In genomic region chr17:17971431-17972125, GRCh38 we compare ENCODE assay signal across 7 cellular contexts. TPM values are rescaled to one million over a fixed set of nuclear protein-coding genes. Genes with fewer than 3 reads are reported as not detected.
DNase-seq lines count a peak whose midpoint lies in the region; TF ChIP-seq lines count a peak whose summit lies in the region.

No MANE protein-coding gene starts in this region.

- H3K4me1 Mint-ChIP-seq in T-helper 1 cell treated with Interleukin-12 subunit alpha and Interleukin-12 subunit beta and Interleukin-4 antibody, amounts not matched to agents 30 μg/mL and 1 μg/mL, for 36 hours (ENCODE audit: low read depth), result peaks cover 30% of the 10 kb centered on the region
- peaks cover 15% of the 10 kb centered on the region for H3K4me1 Mint-ChIP-seq in endodermal cell

- H3K27ac Mint-ChIP-seq in T-helper 1 cell treated with Interleukin-12 subunit alpha and Interleukin-12 subunit beta and Interleukin-4 antibody, amounts not matched to agents 30 μg/mL and 1 μg/mL, for 36 hours, result peak overlapping the region; percentile 47
- H3K27ac Mint-ChIP-seq in endodermal cell, result no peak overlapping the region

- peak overlapping the region; percentile 20 for H3K9ac ChIP-seq in endodermal cell (ENCODE audit: extremely low read depth, low read length, poor library complexity, severe bottlenecking)
- H3K9ac ChIP-seq in mucosa of rectum (ENCODE audit: low read depth in 1 of 2, low read length in 2 of 2), result peak overlapping the region; percentile 69 to 77

- 19 to 29% methylated on average over 10 to 33 of the region's 33 CpGs for WGBS in endodermal cell (ENCODE audit: insufficient coverage in 1 of 2, insufficient read length in 1 of 2), 2 experiments

- H3K9me3 ChIP-seq in endodermal cell (ENCODE audit: control insufficient read depth, low read length) (no peaks in the 10 kb centered on the region), mucosa of rectum (ENCODE audit: control insufficient read depth in 2 of 2, low read length in 2 of 2) (no peaks in the 10 kb centered on the region), uterus (no peaks in the 10 kb centered on the region)

- no peak overlapping the region for H3K27ac ChIP-seq in endodermal cell (ENCODE audit: low read depth, low read length)
- peak overlapping the region; percentile 77 to 86 for H3K27ac ChIP-seq in mucosa of rectum (ENCODE audit: low read depth in 2 of 2, low read length in 2 of 2)
- H3K27ac ChIP-seq in uterus, result peak overlapping the region; percentile 72 to 89

- H3K4me3 Mint-ChIP-seq in T-helper 1 cell treated with Interleukin-12 subunit alpha and Interleukin-12 subunit beta and Interleukin-4 antibody, amounts not matched to agents 30 μg/mL and 1 μg/mL, for 36 hours, result peak overlapping the region; percentile 74
- H3K4me3 Mint-ChIP-seq in endodermal cell, result peak overlapping the region; percentile 80

- no peaks in the 10 kb centered on the region for H3K4me1 ChIP-seq in endodermal cell (ENCODE audit: control insufficient read depth, insufficient read depth, low read length)
- H3K4me1 ChIP-seq in mucosa of rectum (ENCODE audit: control insufficient read depth in 2 of 2, insufficient read depth in 2 of 2, low read length in 2 of 2), result peaks cover 17 to 23% of the 10 kb centered on the region in 2 donors
- H3K4me1 ChIP-seq in uterus, result peaks cover 3 to 8% of the 10 kb centered on the region in 2 donors

- DNase-seq in H7, result peak; percentile 33
- DNase-seq in endodermal cell, result no peak
- DNase-seq in uterus, result peak; percentile 26 to 40
- no peak for DNase-seq in NCI-H1694 (lab: John Stamatoyannopoulos, UW)
- no peak for DNase-seq in NCI-H2196 (lab: John Stamatoyannopoulos, UW; ENCODE audit: unreplicated experiment)

- H3K27me3 ChIP-seq in H7 (ENCODE audit: control insufficient read depth, insufficient read depth, low read length) (no peaks in the 10 kb centered on the region), endodermal cell (ENCODE audit: control insufficient read depth, insufficient read depth, low read length, poor library complexity, severe bottlenecking) (no peaks in the 10 kb centered on the region), mucosa of rectum (ENCODE audit: control insufficient read depth in 2 of 2, insufficient read depth in 2 of 2, low read length in 2 of 2) (no peaks in the 10 kb centered on the region), uterus (no peaks in the 10 kb centered on the region)

- H3K9me3 Mint-ChIP-seq in T-helper 1 cell treated with Interleukin-12 subunit alpha and Interleukin-12 subunit beta and Interleukin-4 antibody, amounts not matched to agents 30 μg/mL and 1 μg/mL, for 36 hours, result no peaks in the 10 kb centered on the region
- no peaks in the 10 kb centered on the region for H3K9me3 Mint-ChIP-seq in endodermal cell

- H3K4me3 ChIP-seq in H7 (ENCODE audit: insufficient read depth, low read depth, low read length) (peak overlapping the region; percentile 68), endodermal cell (ENCODE audit: low read length) (peak overlapping the region; percentile 78), mucosa of rectum (ENCODE audit: low read length in 2 of 2) (peak overlapping the region; percentile 71 to 84), uterus (peak overlapping the region; percentile 76 to 82)

- peaks cover 2% of the 10 kb centered on the region for H3K36me3 Mint-ChIP-seq in T-helper 1 cell treated with Interleukin-12 subunit alpha and Interleukin-12 subunit beta and Interleukin-4 antibody, amounts not matched to agents 30 μg/mL and 1 μg/mL, for 36 hours (ENCODE audit: low read depth)
- no peaks in the 10 kb centered on the region for H3K36me3 Mint-ChIP-seq in endodermal cell (ENCODE audit: low read depth)

- no peak for TF ChIP-seq POLR2A in uterus (IDR thresholded peaks at IDR 0.05)

- H3K36me3 ChIP-seq in H7 (replicated peaks; ENCODE audit: control insufficient read depth, insufficient read depth, low read length) (no peaks in the 10 kb centered on the region), endodermal cell (ENCODE audit: control insufficient read depth, insufficient read depth, low read length) (no peaks in the 10 kb centered on the region), mucosa of rectum (ENCODE audit: control insufficient read depth in 2 of 2, insufficient read depth in 2 of 2, low read length in 2 of 2) (no peaks in the 10 kb centered on the region), uterus (no peaks in the 10 kb centered on the region)

- no peak for TF ChIP-seq CTCF in endodermal cell (conservative IDR thresholded peaks at IDR 0.05)
- TF ChIP-seq CTCF in uterus (IDR thresholded peaks at IDR 0.05), result no peak

- intact Hi-C loops in uterus (cut with DNase I; ENCODE audit: low total_unique reads), result no loop called here

- no peaks in the 10 kb centered on the region for H3K27me3 Mint-ChIP-seq in T-helper 1 cell treated with Interleukin-12 subunit alpha and Interleukin-12 subunit beta and Interleukin-4 antibody, amounts not matched to agents 30 μg/mL and 1 μg/mL, for 36 hours (ENCODE audit: low read depth)
- no peaks in the 10 kb centered on the region for H3K27me3 Mint-ChIP-seq in endodermal cell (ENCODE audit: insufficient read depth)

RNA-seq across cellular contexts. Expression of gene TOM1L2, which starts 0.6 kb away (rescaled TPM):
- total RNA-seq in H7 (2014; rRNA removed; shearing (Covaris generic)), result 3.1 and 4.6 TPM in 2 replicates
- total RNA-seq in endodermal cell, result 10 to 100 TPM; 10.2 to 11.5 TPM
- 16.1 TPM for polyA plus RNA-seq in endodermal cell (2013, experiment 1 of 2)
- 14.8 TPM for polyA plus RNA-seq in endodermal cell (2013, experiment 2 of 2)
- 10 to 100 TPM; 15.6 to 85.9 (median 34.9) TPM for total RNA-seq in uterus

RNA-seq across cellular contexts. Expression of gene DRC3, which starts 1.1 kb away (rescaled TPM):
- 0.17 and 5.0 TPM in 2 replicates for total RNA-seq in H7 (2014; rRNA removed; shearing (Covaris generic))
- total RNA-seq in endodermal cell, result 1 to 10 TPM; 2.0 to 2.6 TPM
- polyA plus RNA-seq in endodermal cell (2013, experiment 1 of 2), result 2.2 TPM
- polyA plus RNA-seq in endodermal cell (2013, experiment 2 of 2), result 2.2 TPM
- total RNA-seq in uterus, result 10 to 100 TPM in 3 of 4 donors, 1 to 10 TPM in 1; 7.7 to 18.5 (median 13.6) TPM

Comparison
In these comparisons a context has a peak if more than half of its experiments do, and no peak if none do; other contexts are left out.
1. DNase-seq: peak in H7 (single experiment) and uterus (2 of 2); none in endodermal cell (single experiment), NCI-H1694 (single experiment) and NCI-H2196 (single experiment).
2. Peak in every context shown above with its lines, with median percentiles within 50 percentile points of each other: H3K4me3 ChIP-seq.